Comparison of ENCODE assay signal across 18 cellular contexts in genomic region chr4:140645614-140646412, GRCh38.
A peak's percentile ranks its signal among the peaks of the same experiment; 100 is the strongest.
DNase-seq lines count a peak whose midpoint lies in the region; ATAC-seq, FAIRE-seq and TF ChIP-seq lines count a peak whose summit lies in the region.
"Had no signal": no experiment of that assay in that cellular context is flagged by ENCODE, and none has a peak within 500 bp of the region (broad histone marks: within the 10 kb centered on the region; RNA-seq: fewer than 3 reads in every experiment).

No MANE protein-coding gene starts in this region.

- H3K4me1 ChIP-seq in lower lobe of right lung: no peaks in the 10 kb centered on the region
- no peaks in the 10 kb centered on the region for H3K4me1 ChIP-seq in upper lobe of right lung
- H3K4me1 ChIP-seq: gastrocnemius medialis had no signal

- H3K36me3 ChIP-seq in lower lobe of right lung (peaks cover 60% of the 10 kb centered on the region), upper lobe of right lung (peaks cover 12% of the 10 kb centered on the region)
- H3K36me3 ChIP-seq: gastrocnemius medialis had no signal

- no peaks in the 10 kb centered on the region for H3K9me3 Mint-ChIP-seq in endothelial cell (ENCODE audit: unreplicated experiment)
- H3K9me3 Mint-ChIP-seq in activated T-cell treated with anti-CD3 and anti-CD28 coated beads, Interleukin-2, amount 50 U/mL, for 24 hours: no peaks in the 10 kb centered on the region
- H3K9me3 Mint-ChIP-seq: CD8-positive, alpha-beta memory T cell; effector memory CD8-positive, alpha-beta T cell; stimulated activated naive CD8-positive, alpha-beta T cell treated with anti-CD3 and anti-CD28 coated beads, Interleukin-15, Interleukin-2, amounts not matched to agents 100 ng/mL and 50 ng/mL, for 24 hours had no signal

- no peaks in the 10 kb centered on the region for H3K27me3 ChIP-seq in lower lobe of right lung (ENCODE audit: low read depth)
- H3K27me3 ChIP-seq in upper lobe of right lung: no peaks in the 10 kb centered on the region
- H3K27me3 ChIP-seq: gastrocnemius medialis, sigmoid colon had no signal

- H3K4me3 ChIP-seq in lower lobe of right lung (no peak overlapping the region), upper lobe of right lung (no peak overlapping the region)
- H3K4me3 ChIP-seq: gastrocnemius medialis, sigmoid colon, SK-N-MC had no signal

- H3K4me3 Mint-ChIP-seq in endothelial cell (ENCODE audit: unreplicated experiment): peak overlapping the region; percentile 26
- H3K4me3 Mint-ChIP-seq in activated T-cell treated with anti-CD3 and anti-CD28 coated beads, Interleukin-2, amount 50 U/mL, for 24 hours: no peak overlapping the region
- H3K4me3 Mint-ChIP-seq: CD8-positive, alpha-beta memory T cell; effector memory CD8-positive, alpha-beta T cell; stimulated activated naive CD8-positive, alpha-beta T cell treated with anti-CD3 and anti-CD28 coated beads, Interleukin-15, Interleukin-2, amounts not matched to agents 100 ng/mL and 50 ng/mL, for 24 hours had no signal

- DNase-seq in NCI-H146 (lab: John Stamatoyannopoulos, UW) (peak; percentile 8), NCI-H146 treated with DMSO at 0.1 percent for 48 hours (lab: John Stamatoyannopoulos, UW; ENCODE audit: unreplicated experiment) (no peak), endothelial cell (ENCODE audit: low spot score) (no peak), lower lobe of right lung (no peak), upper lobe of right lung (no peak), GM12891 (ENCODE audit: insufficient read length, low spot score) (no peak), HTR-8/SVneo (ENCODE audit: insufficient read length, low spot score) (no peak)
- no peak for DNase-seq in activated T-cell treated with anti-CD3 and anti-CD28 coated beads, Interleukin-2, amount 50 U/mL, for 24 hours
- DNase-seq: CD8-positive, alpha-beta memory T cell; effector memory CD8-positive, alpha-beta T cell; gastrocnemius medialis; NCI-H2171 treated with DMSO at 0.1 percent for 48 hours; OCI-M1; sigmoid colon had no signal

- peaks cover 14% of the 10 kb centered on the region for H3K27me3 Mint-ChIP-seq in endothelial cell (ENCODE audit: unreplicated experiment)
- H3K27me3 Mint-ChIP-seq in activated T-cell treated with anti-CD3 and anti-CD28 coated beads, Interleukin-2, amount 50 U/mL, for 24 hours: no peaks in the 10 kb centered on the region
- H3K27me3 Mint-ChIP-seq: stimulated activated naive CD8-positive, alpha-beta T cell treated with anti-CD3 and anti-CD28 coated beads, Interleukin-15, Interleukin-2, amounts not matched to agents 100 ng/mL and 50 ng/mL, for 24 hours had no signal

- peak; percentile 13 to 28 for ATAC-seq in lower lobe of right lung
- peak; percentile 31 for ATAC-seq in upper lobe of right lung
- ATAC-seq: effector memory CD8-positive, alpha-beta T cell; gastrocnemius medialis; HCT116 had no signal

- H3K4me1 Mint-ChIP-seq in endothelial cell (ENCODE audit: unreplicated experiment): peaks cover 18% of the 10 kb centered on the region
- H3K4me1 Mint-ChIP-seq in activated T-cell treated with anti-CD3 and anti-CD28 coated beads, Interleukin-2, amount 50 U/mL, for 24 hours (ENCODE audit: low read depth): peaks cover 1% of the 10 kb centered on the region
- H3K4me1 Mint-ChIP-seq: CD8-positive, alpha-beta memory T cell had no signal

- H3K27ac ChIP-seq in lower lobe of right lung (no peak overlapping the region), upper lobe of right lung (no peak overlapping the region)
- H3K27ac ChIP-seq: gastrocnemius medialis, sigmoid colon, SK-N-MC had no signal

- intact Hi-C loops in lower lobe of right lung (cut with DNase I) (no loop called here), upper lobe of right lung (cut with DNase I) (no loop called here)

- TF ChIP-seq CTCF in endothelial cell (IDR thresholded peaks at IDR 0.05; ENCODE audit: unreplicated experiment): no peak
- TF ChIP-seq CTCF in lower lobe of right lung (IDR thresholded peaks at IDR 0.05): no peak
- no peak for TF ChIP-seq CTCF in upper lobe of right lung (IDR thresholded peaks at IDR 0.05)

- H3K9me3 ChIP-seq in lower lobe of right lung (no peaks in the 10 kb centered on the region), upper lobe of right lung (no peaks in the 10 kb centered on the region)
- H3K9me3 ChIP-seq: gastrocnemius medialis, sigmoid colon had no signal

- no peak overlapping the region for H3K27ac Mint-ChIP-seq in endothelial cell (ENCODE audit: unreplicated experiment)
- H3K27ac Mint-ChIP-seq in activated T-cell treated with anti-CD3 and anti-CD28 coated beads, Interleukin-2, amount 50 U/mL, for 24 hours: no peak overlapping the region
- H3K27ac Mint-ChIP-seq: CD8-positive, alpha-beta memory T cell; effector memory CD8-positive, alpha-beta T cell; stimulated activated naive CD8-positive, alpha-beta T cell treated with anti-CD3 and anti-CD28 coated beads, Interleukin-15, Interleukin-2, amounts not matched to agents 100 ng/mL and 50 ng/mL, for 24 hours had no signal

- H3K36me3 Mint-ChIP-seq in endothelial cell (ENCODE audit: low read depth, unreplicated experiment): peaks cover 13% of the 10 kb centered on the region
- no peaks in the 10 kb centered on the region for H3K36me3 Mint-ChIP-seq in activated T-cell treated with anti-CD3 and anti-CD28 coated beads, Interleukin-2, amount 50 U/mL, for 24 hours (ENCODE audit: low read depth)
- H3K36me3 Mint-ChIP-seq: CD8-positive, alpha-beta memory T cell had no signal

- FAIRE-seq in GM12891 (lab: Jason Lieb, UNC): no peak
- FAIRE-seq in HTR-8/SVneo (lab: Jason Lieb, UNC): no peak
- FAIRE-seq: islet of Langerhans had no signal

- TF ChIP-seq POLR2A in GM12891 (IDR thresholded peaks at IDR 0.05; ENCODE audit: low read depth, low read length): no peak

TF ChIP-seq in GM12891, 5 proteins besides CTCF, POLR2A, EP300 and RAD21:
- TF ChIP-seq SPI1 (IDR thresholded peaks at IDR 0.05; ENCODE audit: low read depth, low read length) (no peak), TAF1 (IDR thresholded peaks at IDR 0.05; ENCODE audit: low read depth, low read length) (no peak), POU2F2 (IDR thresholded peaks at IDR 0.05; ENCODE audit: low read depth, low read length) (no peak), PAX5 (IDR thresholded peaks at IDR 0.05; ENCODE audit: insufficient read depth, low read length, severe bottlenecking) (no peak), POLR2AphosphoS5 (IDR thresholded peaks at IDR 0.05; ENCODE audit: low read depth, low read length) (no peak)
TF ChIP-seq in GM12891: peak in this region for 0.
